In genomic region chr14:20278414-20278813, GRCh38 we compare ENCODE assay signal across 1 cellular context.
TF ChIP-seq lines count a peak whose summit lies in the region.

No MANE protein-coding gene starts in this region.

TF ChIP-seq in endothelial cell of umbilical vein, 7 proteins besides CTCF, POLR2A, EP300 and RAD21:
- no peak for TF ChIP-seq FOS (IDR thresholded peaks at IDR 0.05; ENCODE audit: borderline replicate concordance, insufficient read depth, low read length)
- TF ChIP-seq EZH2 (IDR thresholded peaks at IDR 0.05; ENCODE audit: borderline replicate concordance, low read depth, low read length, severe bottlenecking): no peak
- TF ChIP-seq POLR2AphosphoS5 (IDR thresholded peaks at IDR 0.05; ENCODE audit: insufficient read depth, low read depth, low read length): no peak
- TF ChIP-seq MYC (IDR thresholded peaks at IDR 0.05; ENCODE audit: low read depth, low read length): no peak
- no peak for TF ChIP-seq GATA2 (IDR thresholded peaks at IDR 0.05; ENCODE audit: insufficient read depth, insufficient read length, low read depth, low read length)
- TF ChIP-seq MAX (IDR thresholded peaks at IDR 0.05; ENCODE audit: insufficient read depth, insufficient read length): no peak
- no peak for TF ChIP-seq JUN (IDR thresholded peaks at IDR 0.05; ENCODE audit: borderline replicate concordance, insufficient read depth, insufficient read length, low read depth)
